Comparison of ENCODE assay signal across 40 cellular contexts in the genomic region with DNA sequence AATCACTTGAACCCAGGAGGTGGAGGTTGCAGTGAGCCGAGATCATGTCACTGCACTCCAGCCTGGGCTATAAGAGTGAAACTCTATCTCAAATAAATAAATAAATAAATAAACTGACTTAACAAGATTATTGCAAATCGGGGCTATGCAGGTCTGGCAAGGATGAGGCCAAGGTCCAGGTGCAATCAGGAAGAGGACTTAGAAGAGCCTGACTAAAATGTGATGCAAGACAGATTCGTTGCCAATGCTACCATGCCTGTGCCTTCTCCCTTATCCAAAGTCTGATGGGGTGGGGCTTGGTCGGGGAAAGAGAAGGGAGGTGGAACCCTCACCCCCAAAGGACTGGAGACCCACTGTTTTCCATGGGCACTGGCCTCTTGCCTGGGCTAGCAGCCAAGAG. TPM values are rescaled to one million over a fixed set of nuclear protein-coding genes. Genes with fewer than 3 reads are reported as not detected.
"Had no signal": no experiment of that assay in that cellular context is flagged by ENCODE, and none has a peak within 500 bp of the region (broad histone marks: within the 10 kb centered on the region; RNA-seq: fewer than 3 reads in every experiment).

No MANE protein-coding gene starts in this region.

- ATAC-seq: activated CD4-positive, CD25-positive, alpha-beta regulatory T cell treated with anti-CD3 and anti-CD28 coated beads, Interleukin-2, amount 50 U/mL, for 24 hours; activated CD8-positive, alpha-beta memory T cell treated with anti-CD3 and anti-CD28 coated beads, Interleukin-2, amount 10 ng/mL, durations not matched to agents 7 days and 5 days; activated CD8-positive, alpha-beta T cell treated with anti-CD3 and anti-CD28 coated beads, Interleukin-2, amount 10 ng/mL, durations not matched to agents 7 days and 5 days; activated naive CD8-positive, alpha-beta T cell treated with anti-CD3 and anti-CD28 coated beads, Interleukin-2, amount 50 U/mL, for 24 hours; effector memory CD8-positive, alpha-beta T cell; foreskin keratinocyte; gastrocnemius medialis; heart left ventricle; T-helper 17 cell had no signal

- H3K27me3 ChIP-seq: brain microvascular endothelial cell, esophagus muscularis mucosa, foreskin keratinocyte, gastrocnemius medialis had no signal

- H3K4me3 ChIP-seq: adrenal gland, esophagus muscularis mucosa, gastrocnemius medialis, heart left ventricle had no signal

- H3K27ac ChIP-seq: adrenal gland, brain microvascular endothelial cell, esophagus muscularis mucosa, foreskin keratinocyte, gastrocnemius medialis, heart left ventricle, WERI-Rb-1 had no signal

- H3K36me3 ChIP-seq: adrenal gland, brain microvascular endothelial cell, esophagus muscularis mucosa, gastrocnemius medialis, heart left ventricle, WERI-Rb-1 had no signal

- H3K4me3 Mint-ChIP-seq: activated B cell treated with CpG ODN at 0.5 μM for 24 hours; activated CD4-positive, alpha-beta memory T cell treated with anti-CD3 and anti-CD28 coated beads for 36 hours; activated CD8-positive, alpha-beta memory T cell treated with anti-CD3 and anti-CD28 coated beads, Interleukin-2, amount 10 ng/mL, durations not matched to agents 7 days and 5 days; activated CD8-positive, alpha-beta T cell treated with anti-CD3 and anti-CD28 coated beads, Interleukin-2, amount 10 ng/mL, durations not matched to agents 7 days and 5 days; activated naive CD4-positive, alpha-beta T cell treated with anti-CD3 and anti-CD28 coated beads for 36 hours; activated naive CD4-positive, alpha-beta T cell treated with anti-CD3 and anti-CD28 coated beads, Interleukin-2, amount 50 U/mL, for 24 hours; activated naive CD8-positive, alpha-beta T cell treated with anti-CD3 and anti-CD28 coated beads for 36 hours; activated naive CD8-positive, alpha-beta T cell treated with anti-CD3 and anti-CD28 coated beads, Interleukin-2, amount 50 U/mL, for 24 hours; activated T-helper 1 cell treated with anti-CD3 and anti-CD28 coated beads, Interleukin-12 subunit alpha, Interleukin-12 subunit beta, Interleukin-2, Interleukin-4 antibody, amounts not matched to agents 30 ng/mL and 10 ng/mL and 1 ng/mL, durations not matched to agents 14 hours and 24 hours and 36 hours; central memory CD8-positive, alpha-beta T cell; effector memory CD8-positive, alpha-beta T cell; T-helper 17 cell; T-helper 2 cell treated with Interferon-gamma antibody and Interleukin-4, amounts not matched to agents 5 μg/mL and 100 μg/mL, for 36 hours had no signal

- H3K9me3 ChIP-seq: adrenal gland, esophagus muscularis mucosa, gastrocnemius medialis, heart left ventricle had no signal

- H3K27me3 Mint-ChIP-seq: activated B cell treated with CpG ODN at 0.5 μM for 24 hours; activated CD4-positive, alpha-beta memory T cell treated with anti-CD3 and anti-CD28 coated beads for 36 hours; activated CD8-positive, alpha-beta memory T cell treated with anti-CD3 and anti-CD28 coated beads, Interleukin-2, amount 10 ng/mL, durations not matched to agents 7 days and 5 days; activated naive CD4-positive, alpha-beta T cell treated with anti-CD3 and anti-CD28 coated beads, Interleukin-2, amount 50 U/mL, for 24 hours; activated naive CD8-positive, alpha-beta T cell treated with anti-CD3 and anti-CD28 coated beads for 36 hours; activated naive CD8-positive, alpha-beta T cell treated with anti-CD3 and anti-CD28 coated beads, Interleukin-2, amount 50 U/mL, for 24 hours; central memory CD8-positive, alpha-beta T cell; T-helper 17 cell had no signal

- FAIRE-seq: bronchial epithelial cell had no signal

- H3K4me1 Mint-ChIP-seq: activated B cell treated with CpG ODN at 0.5 μM for 24 hours; activated CD8-positive, alpha-beta memory T cell treated with anti-CD3 and anti-CD28 coated beads, Interleukin-2, amount 10 ng/mL, durations not matched to agents 7 days and 5 days; activated naive CD4-positive, alpha-beta T cell treated with anti-CD3 and anti-CD28 coated beads, Interleukin-2, amount 50 U/mL, for 24 hours; activated naive CD8-positive, alpha-beta T cell treated with anti-CD3 and anti-CD28 coated beads for 36 hours; activated naive CD8-positive, alpha-beta T cell treated with anti-CD3 and anti-CD28 coated beads, Interleukin-2, amount 50 U/mL, for 24 hours; central memory CD8-positive, alpha-beta T cell; T-helper 17 cell had no signal

- H3K36me3 Mint-ChIP-seq: activated CD4-positive, alpha-beta memory T cell treated with anti-CD3 and anti-CD28 coated beads for 36 hours; activated CD8-positive, alpha-beta memory T cell treated with anti-CD3 and anti-CD28 coated beads, Interleukin-2, amount 10 ng/mL, durations not matched to agents 7 days and 5 days; activated naive CD4-positive, alpha-beta T cell treated with anti-CD3 and anti-CD28 coated beads, Interleukin-2, amount 50 U/mL, for 24 hours; activated naive CD8-positive, alpha-beta T cell treated with anti-CD3 and anti-CD28 coated beads for 36 hours had no signal

- H3K4me1 ChIP-seq: adrenal gland, esophagus muscularis mucosa, foreskin keratinocyte, gastrocnemius medialis, heart left ventricle had no signal

- H3K9me3 Mint-ChIP-seq: activated B cell treated with CpG ODN at 0.5 μM for 24 hours; activated CD4-positive, alpha-beta memory T cell treated with anti-CD3 and anti-CD28 coated beads for 36 hours; activated naive CD4-positive, alpha-beta T cell treated with anti-CD3 and anti-CD28 coated beads for 36 hours; activated naive CD4-positive, alpha-beta T cell treated with anti-CD3 and anti-CD28 coated beads, Interleukin-2, amount 50 U/mL, for 24 hours; activated naive CD8-positive, alpha-beta T cell treated with anti-CD3 and anti-CD28 coated beads for 36 hours; activated naive CD8-positive, alpha-beta T cell treated with anti-CD3 and anti-CD28 coated beads, Interleukin-2, amount 50 U/mL, for 24 hours; activated T-helper 1 cell treated with anti-CD3 and anti-CD28 coated beads, Interleukin-12 subunit alpha, Interleukin-12 subunit beta, Interleukin-2, Interleukin-4 antibody, amounts not matched to agents 30 ng/mL and 10 ng/mL and 1 ng/mL, durations not matched to agents 14 hours and 24 hours and 36 hours; activated T-helper 2 cell treated with anti-CD3 and anti-CD28 coated beads, Interferon-gamma antibody, Interleukin-2, Interleukin-4, amounts not matched to agents 10 μg/mL and 5 μg/mL and 100 μg/mL, durations not matched to agents 14 hours and 24 hours and 36 hours; central memory CD8-positive, alpha-beta T cell; effector memory CD8-positive, alpha-beta T cell; T-helper 2 cell treated with Interferon-gamma antibody and Interleukin-4, amounts not matched to agents 5 μg/mL and 100 μg/mL, for 36 hours had no signal

- H3K27ac Mint-ChIP-seq: activated B cell treated with CpG ODN at 0.5 μM for 24 hours; activated CD4-positive, alpha-beta memory T cell treated with anti-CD3 and anti-CD28 coated beads for 36 hours; activated CD8-positive, alpha-beta memory T cell treated with anti-CD3 and anti-CD28 coated beads, Interleukin-2, amount 10 ng/mL, durations not matched to agents 7 days and 5 days; activated CD8-positive, alpha-beta T cell treated with anti-CD3 and anti-CD28 coated beads, Interleukin-2, amount 10 ng/mL, durations not matched to agents 7 days and 5 days; activated naive CD4-positive, alpha-beta T cell treated with anti-CD3 and anti-CD28 coated beads for 36 hours; activated naive CD4-positive, alpha-beta T cell treated with anti-CD3 and anti-CD28 coated beads, Interleukin-2, amount 50 U/mL, for 24 hours; activated naive CD8-positive, alpha-beta T cell treated with anti-CD3 and anti-CD28 coated beads for 36 hours; activated naive CD8-positive, alpha-beta T cell treated with anti-CD3 and anti-CD28 coated beads, Interleukin-2, amount 50 U/mL, for 24 hours; activated T-helper 1 cell treated with anti-CD3 and anti-CD28 coated beads, Interleukin-12 subunit alpha, Interleukin-12 subunit beta, Interleukin-2, Interleukin-4 antibody, amounts not matched to agents 30 ng/mL and 10 ng/mL and 1 ng/mL, durations not matched to agents 14 hours and 24 hours and 36 hours; activated T-helper 2 cell treated with anti-CD3 and anti-CD28 coated beads, Interferon-gamma antibody, Interleukin-2, Interleukin-4, amounts not matched to agents 10 μg/mL and 5 μg/mL and 100 μg/mL, durations not matched to agents 14 hours and 24 hours and 36 hours; effector memory CD8-positive, alpha-beta T cell; T-helper 17 cell; T-helper 2 cell treated with Interferon-gamma antibody and Interleukin-4, amounts not matched to agents 5 μg/mL and 100 μg/mL, for 36 hours had no signal

- DNase-seq: activated B cell treated with CpG ODN at 0.5 μM for 24 hours; activated CD4-positive, alpha-beta memory T cell treated with anti-CD3 and anti-CD28 coated beads for 36 hours; activated CD4-positive, alpha-beta T cell treated with anti-CD3 and anti-CD28 coated beads for 48 hours; activated CD8-positive, alpha-beta memory T cell treated with anti-CD3 and anti-CD28 coated beads, Interleukin-2, amount 10 ng/mL, durations not matched to agents 7 days and 5 days; activated CD8-positive, alpha-beta memory T cell treated with anti-CD3 and anti-CD28 coated beads, Interleukin-2, amount 50 U/mL, for 4 hours; activated CD8-positive, alpha-beta T cell treated with anti-CD3 and anti-CD28 coated beads, Interleukin-2, amount 10 ng/mL, durations not matched to agents 7 days and 5 days; activated effector memory CD4-positive, alpha-beta T cell treated with anti-CD3 and anti-CD28 coated beads, Interleukin-2, amount 50 U/mL, for 16 hours; activated naive CD4-positive, alpha-beta T cell treated with anti-CD3 and anti-CD28 coated beads for 36 hours; activated naive CD8-positive, alpha-beta T cell treated with anti-CD3 and anti-CD28 coated beads for 36 hours; activated naive CD8-positive, alpha-beta T cell treated with anti-CD3 and anti-CD28 coated beads, Interleukin-2, amount 50 U/mL, for 24 hours; activated T-cell treated with anti-CD3 and anti-CD28 coated beads, Interleukin-2, amount 50 U/mL, for 1 hour; activated T-cell treated with anti-CD3 and anti-CD28 coated beads, Interleukin-2, amount 50 U/mL, for 48 hours; adrenal gland; amygdala; aorta; brain microvascular endothelial cell; cortex of kidney; effector CD4-positive, alpha-beta T cell; effector memory CD8-positive, alpha-beta T cell; erythroblast; foreskin keratinocyte; gastrocnemius medialis; glutamatergic neuron; heart left ventricle; T-helper 1 cell; T-helper 17 cell; T1000; WERI-Rb-1 had no signal

RNA-seq across cellular contexts. Expression of gene ZCCHC13, which starts 14.7 kb away (rescaled TPM):
- total RNA-seq: activated B cell treated with CpG ODN at 0.5 μM for 24 hours; activated CD4-positive, alpha-beta memory T cell treated with anti-CD3 and anti-CD28 coated beads for 36 hours; activated CD8-positive, alpha-beta memory T cell treated with anti-CD3 and anti-CD28 coated beads for 36 hours; activated CD8-positive, alpha-beta memory T cell treated with anti-CD3 and anti-CD28 coated beads, Interleukin-2, amount 10 ng/mL, durations not matched to agents 7 days and 5 days; activated CD8-positive, alpha-beta T cell treated with anti-CD3 and anti-CD28 coated beads, Interleukin-2, amount 10 ng/mL, durations not matched to agents 7 days and 5 days; activated naive CD4-positive, alpha-beta T cell treated with anti-CD3 and anti-CD28 coated beads for 36 hours; activated naive CD8-positive, alpha-beta T cell treated with anti-CD3 and anti-CD28 coated beads for 36 hours; activated T-helper 1 cell treated with anti-CD3 and anti-CD28 coated beads, Interleukin-12 subunit alpha, Interleukin-12 subunit beta, Interleukin-2, Interleukin-4 antibody, amounts not matched to agents 30 ng/mL and 10 ng/mL and 1 ng/mL, durations not matched to agents 14 hours and 24 hours and 36 hours; activated T-helper 2 cell treated with anti-CD3 and anti-CD28 coated beads, Interferon-gamma antibody, Interleukin-2, Interleukin-4, amounts not matched to agents 10 μg/mL and 5 μg/mL and 100 μg/mL, durations not matched to agents 14 hours and 24 hours and 36 hours; adrenal gland; aorta; bronchial epithelial cell; cardiac septum; cerebellum; dermis blood vessel endothelial cell; esophagus muscularis mucosa; foreskin keratinocyte; gastrocnemius medialis; heart left ventricle; T-helper 17 cell had no signal
- polyA plus RNA-seq: adrenal gland, aorta, foreskin keratinocyte, heart left ventricle had no signal
